13 cellular contexts compared by ENCODE assay signal in genomic region chr16:50550035-50550434, GRCh38. TPM values are rescaled to one million over a fixed set of nuclear protein-coding genes. Genes with fewer than 3 reads are reported as not detected.
DNase-seq lines count a peak whose midpoint lies in the region; ATAC-seq and TF ChIP-seq lines count a peak whose summit lies in the region.
"Had no signal": no experiment of that assay in that cellular context is flagged by ENCODE, and none has a peak within 500 bp of the region (broad histone marks: within the 10 kb centered on the region; RNA-seq: fewer than 3 reads in every experiment).

No MANE protein-coding gene starts in this region.

- H3K4ac ChIP-seq in trophoblast cell (ENCODE audit: low read depth, low read length), result no peak overlapping the region

- CTCF ChIA-PET in CD4-positive, alpha-beta T cell (lab: Charles Lee), result interaction anchor here (0.9 kb wide), 1 partner anchor 181 kb away, joined by 3 read pairs; the partner anchor contains the start of gene BRD7
- CTCF ChIA-PET in PC-9 (lab: Charles Lee), result no interaction called here

- H3K79me2 ChIP-seq in PC-9 (ENCODE audit: low read depth), result no peaks in the 10 kb centered on the region
- no peaks in the 10 kb centered on the region for H3K79me2 ChIP-seq in trophoblast cell (ENCODE audit: control insufficient read depth, insufficient read depth, low read length, poor library complexity)

- no peak overlapping the region for H2AK5ac ChIP-seq in trophoblast cell (ENCODE audit: low read length)

- POLR2A ChIA-PET in CD4-positive, alpha-beta T cell (lab: Charles Lee), result interaction anchor here (1.2 kb wide), 1 partner anchor 192 kb away, joined by 3 read pairs; the partner anchor contains the start of gene CYLD
- POLR2A ChIA-PET in PC-9 (lab: Charles Lee; ENCODE audit: unreplicated experiment), result no interaction called here

- H3K36me3 ChIP-seq in PC-9 (ENCODE audit: low read depth), result no peaks in the 10 kb centered on the region
- no peaks in the 10 kb centered on the region for H3K36me3 ChIP-seq in endodermal cell (ENCODE audit: control insufficient read depth, insufficient read depth, low read length)
- H3K36me3 ChIP-seq in trophoblast cell (ENCODE audit: control insufficient read depth in 1 of 2, insufficient read depth in 2 of 2, low read length in 2 of 2), result no peaks in the 10 kb centered on the region
- no peaks in the 10 kb centered on the region for H3K36me3 ChIP-seq in SJCRH30

- H3K14ac ChIP-seq in trophoblast cell (ENCODE audit: low read length), result no peak overlapping the region

- no peak overlapping the region for H2BK120ac ChIP-seq in trophoblast cell (ENCODE audit: insufficient read depth, low read length, poor library complexity)

- BruUV-seq in PC-9 (replicated peaks; lab: Mats Ljungman, UMichigan), result TSS peak; percentile 19

- H3K36me3 Mint-ChIP-seq in CD4-positive, alpha-beta T cell (ENCODE audit: low read depth), result peaks cover 37% of the 10 kb centered on the region
- H3K36me3 Mint-ChIP-seq in endodermal cell (ENCODE audit: low read depth), result no peaks in the 10 kb centered on the region

- no peaks in the 10 kb centered on the region for H3K9me3 Mint-ChIP-seq in CD4-positive, alpha-beta T cell
- H3K9me3 Mint-ChIP-seq in endodermal cell, result no peaks in the 10 kb centered on the region

- TF ChIP-seq CTCF in CD4-positive, alpha-beta T cell (IDR thresholded peaks at IDR 0.05), result no peak
- TF ChIP-seq CTCF in PC-9 (conservative IDR thresholded peaks at IDR 0.05), result no peak
- TF ChIP-seq CTCF in endodermal cell (conservative IDR thresholded peaks at IDR 0.05), result no peak

- no peak overlapping the region for H3K23ac ChIP-seq in trophoblast cell (ENCODE audit: low read length)

- H3K4me1 Mint-ChIP-seq in CD4-positive, alpha-beta T cell (ENCODE audit: low read depth), result peaks cover 53% of the 10 kb centered on the region
- H3K4me1 Mint-ChIP-seq in endodermal cell, result peaks cover 13% of the 10 kb centered on the region

- DNase-seq in CD4-positive, alpha-beta T cell, result peak in 6 of 10 experiments; percentile 9 to 40 (median 24)
- no peak for DNase-seq in PC-9
- DNase-seq in endodermal cell, result no peak
- DNase-seq in trophoblast cell, result no peak
- no peak for DNase-seq in NCI-H1930 (lab: John Stamatoyannopoulos, UW)
- DNase-seq in SJCRH30, result no peak
- DNase-seq: activated CD4-positive, CD25-positive, alpha-beta regulatory T cell treated with anti-CD3 and anti-CD28 coated beads, Interleukin-2, amount 50 U/mL, for 72 hours; Calu3; midbrain; NCI-H1417 treated with DMSO at 0.1 percent for 48 hours; SK-N-SH had no signal

- H3K79me1 ChIP-seq in trophoblast cell (ENCODE audit: low read length), result peaks cover 5% of the 10 kb centered on the region

- no peaks in the 10 kb centered on the region for H3K9me2 ChIP-seq in PC-9 (ENCODE audit: insufficient read depth)
- H3K9me2 ChIP-seq: SK-N-SH had no signal

- H3K4me3 ChIP-seq in PC-9 (no peak overlapping the region), endodermal cell (ENCODE audit: low read length) (peak overlapping the region; percentile 75), trophoblast cell (ENCODE audit: low read depth, low read length) (no peak overlapping the region), SJCRH30 (no peak overlapping the region)

- no peaks in the 10 kb centered on the region for H3K27me3 ChIP-seq in CD4-positive, alpha-beta T cell (ENCODE audit: control insufficient read depth, insufficient read depth, low read length)
- H3K27me3 ChIP-seq in PC-9 (ENCODE audit: insufficient read depth, low read depth), result no peaks in the 10 kb centered on the region
- H3K27me3 ChIP-seq in endodermal cell (ENCODE audit: control insufficient read depth, insufficient read depth, low read length, poor library complexity, severe bottlenecking), result peaks cover 14% of the 10 kb centered on the region
- peaks cover 11% of the 10 kb centered on the region for H3K27me3 ChIP-seq in trophoblast cell (ENCODE audit: insufficient read depth, low read length)
- no peaks in the 10 kb centered on the region for H3K27me3 ChIP-seq in SJCRH30

- no peak overlapping the region for H3K27ac ChIP-seq in CD4-positive, alpha-beta T cell (ENCODE audit: low read depth, low read length)
- no peak overlapping the region for H3K27ac ChIP-seq in PC-9
- H3K27ac ChIP-seq in endodermal cell (ENCODE audit: low read depth, low read length), result no peak overlapping the region
- no peak overlapping the region for H3K27ac ChIP-seq in trophoblast cell (ENCODE audit: low read depth, low read length)
- H3K27ac ChIP-seq in SJCRH30, result no peak overlapping the region

- H3K9ac ChIP-seq in endodermal cell (ENCODE audit: extremely low read depth, low read length, poor library complexity, severe bottlenecking) (no peak overlapping the region), trophoblast cell (ENCODE audit: low read length) (no peak overlapping the region)
- H3K9ac ChIP-seq: SK-N-SH had no signal

- no peaks in the 10 kb centered on the region for H3K27me3 Mint-ChIP-seq in CD4-positive, alpha-beta T cell
- peaks cover 19% of the 10 kb centered on the region for H3K27me3 Mint-ChIP-seq in endodermal cell (ENCODE audit: insufficient read depth)

- H4K91ac ChIP-seq in trophoblast cell (ENCODE audit: low read depth, low read length), result no peak overlapping the region

- H3K27ac Mint-ChIP-seq in CD4-positive, alpha-beta T cell, result peak overlapping the region; percentile 76
- no peak overlapping the region for H3K27ac Mint-ChIP-seq in endodermal cell

- no peak overlapping the region for H3K18ac ChIP-seq in trophoblast cell (ENCODE audit: low read length)

- intact Hi-C loops in CD4-positive, alpha-beta T cell (cut with DNase I, micrococcal nuclease), result loop anchor here in 1 of 2 experiments (5.0 kb wide), 2 partner anchors 77 to 112 kb away; no protein-coding TSS in a partner anchor
- intact Hi-C loops in PC-9 (cut with micrococcal nuclease; ENCODE audit: unreplicated experiment), result no loop called here

- no peaks in the 10 kb centered on the region for H4K20me1 ChIP-seq in PC-9 (ENCODE audit: insufficient read depth)

- H2BK5ac ChIP-seq in trophoblast cell (ENCODE audit: low read depth, low read length, poor library complexity), result no peak overlapping the region

- H2BK12ac ChIP-seq in trophoblast cell (ENCODE audit: low read length), result no peak overlapping the region

- H3K9me3 ChIP-seq in CD4-positive, alpha-beta T cell (ENCODE audit: control insufficient read depth, low read length), result no peaks in the 10 kb centered on the region
- H3K9me3 ChIP-seq in PC-9 (ENCODE audit: insufficient read depth, low read depth) (no peaks in the 10 kb centered on the region), endodermal cell (ENCODE audit: control insufficient read depth, low read length) (no peaks in the 10 kb centered on the region), trophoblast cell (ENCODE audit: insufficient read depth, low read depth, low read length) (no peaks in the 10 kb centered on the region), SJCRH30 (replicated peaks) (no peaks in the 10 kb centered on the region)
- H3K9me3 ChIP-seq: SK-N-SH had no signal

- peak overlapping the region; percentile 86 for H3K4me3 Mint-ChIP-seq in CD4-positive, alpha-beta T cell
- peak overlapping the region; percentile 59 for H3K4me3 Mint-ChIP-seq in endodermal cell

- 82 to 91% methylated on average over 3 to 8 of the region's 8 CpGs for whole genome bisulfite sequencing in endodermal cell (ENCODE audit: insufficient coverage in 1 of 2, insufficient read length in 1 of 2), 2 experiments
- no CpG with 5 or more reads among the region's 8 CpGs for WGBS in trophoblast cell (ENCODE audit: extremely low coverage, insufficient coverage, insufficient read length)

- H3F3A ChIP-seq in PC-9 (ENCODE audit: insufficient read depth, low read depth), result no peaks in the 10 kb centered on the region

- H2AFZ ChIP-seq in PC-9, result no peak overlapping the region
- no peak overlapping the region for H2AFZ ChIP-seq in trophoblast cell (ENCODE audit: insufficient read depth, low read length, poor library complexity)

- H4K8ac ChIP-seq in trophoblast cell (ENCODE audit: low read depth, low read length), result no peak overlapping the region

- ATAC-seq in CD4-positive, alpha-beta T cell (ENCODE audit: poor library complexity), result no peak
- ATAC-seq in GM19351 (IDR thresholded peaks at IDR 0.05; ENCODE audit: unreplicated experiment), result no peak
- no peak for ATAC-seq in GM18870 (IDR thresholded peaks at IDR 0.05; ENCODE audit: unreplicated experiment)

- H3K4me1 ChIP-seq in PC-9 (replicated peaks; ENCODE audit: insufficient read depth) (no peaks in the 10 kb centered on the region), endodermal cell (ENCODE audit: control insufficient read depth, insufficient read depth, low read length) (peaks cover 4% of the 10 kb centered on the region), trophoblast cell (ENCODE audit: control insufficient read depth in 1 of 2, insufficient read depth in 2 of 2, low read length in 2 of 2) (peaks cover 4 to 5% of the 10 kb centered on the region in 2 experiments), SJCRH30 (no peaks in the 10 kb centered on the region)

- no peak overlapping the region for H4K12ac ChIP-seq in trophoblast cell (ENCODE audit: low read depth, low read length)

- H3K4me2 ChIP-seq in PC-9, result no peak overlapping the region
- H3K4me2 ChIP-seq in trophoblast cell (ENCODE audit: low read length), result peak overlapping the region; percentile 0
- H3K4me2 ChIP-seq: SK-N-SH had no signal

RNA-seq across cellular contexts. Expression of gene NKD1, which starts 1.8 kb away (rescaled TPM):
- total RNA-seq in CD4-positive, alpha-beta T cell, result 1 to 10 TPM; 6.1 to 9.8 TPM
- total RNA-seq in PC-9 (2021) (0.44 and 0.83 TPM in 2 replicates), endodermal cell (1 to 10 TPM; 7.0 to 9.5 TPM)
- 32.4 TPM for polyA plus RNA-seq in endodermal cell (2013, experiment 1 of 2)
- polyA plus RNA-seq in endodermal cell (2013, experiment 2 of 2), result 20.2 TPM
- 4.0 and 4.5 TPM in 2 replicates for polyA plus RNA-seq in trophoblast cell (2013)
- 0.02 TPM in 1 of 2 replicates, not detected in the other for total RNA-seq in SJCRH30 (2014; rRNA removed; shearing (Covaris generic))

Comparison
In these comparisons a context has a peak if more than half of its experiments do, and no peak if none do; other contexts are left out.
1. DNase-seq: peak in CD4-positive, alpha-beta T cell (6 of 10); none in PC-9 (0 of 2), endodermal cell (single experiment), trophoblast cell (0 of 2), NCI-H1930 (0 of 2) and SJCRH30 (0 of 2).